8 cellular contexts compared by ENCODE assay signal in genomic region chr5:107248065-107248695, GRCh38.
DNase-seq lines count a peak whose midpoint lies in the region; ATAC-seq and TF ChIP-seq lines count a peak whose summit lies in the region.

No MANE protein-coding gene starts in this region.

- peak; percentile 63 for DNase-seq in activated effector memory CD4-positive, alpha-beta T cell treated with anti-CD3 and anti-CD28 coated beads, Interleukin-2, amount 50 U/mL, for 16 hours
- no peak for DNase-seq in activated effector memory CD4-positive, alpha-beta T cell treated with Interleukin-2 at 50 U/mL for 16 hours
- DNase-seq in SJCRH30 (peak; percentile 73 to 80), coronary artery (ENCODE audit: low spot score) (no peak), lower lobe of right lung (peak; percentile 49), testis (peak; percentile 86), uterus (no peak)

- intact Hi-C loops in lower lobe of right lung (cut with DNase I), result no loop called here
- intact Hi-C loops in testis (cut with DNase I; ENCODE audit: low total_unique reads), result no loop called here
- intact Hi-C loops in uterus (cut with DNase I; ENCODE audit: low total_unique reads), result no loop called here

- ATAC-seq in HG03460 (IDR thresholded peaks at IDR 0.05; ENCODE audit: unreplicated experiment) (peak; percentile 52), lower lobe of right lung (peak; percentile 46 to 62)

- H3K36me3 ChIP-seq in SJCRH30, result no peaks in the 10 kb centered on the region
- no peaks in the 10 kb centered on the region for H3K36me3 ChIP-seq in lower lobe of right lung
- H3K36me3 ChIP-seq in testis (ENCODE audit: low read depth, missing control alignments), result no peaks in the 10 kb centered on the region
- no peaks in the 10 kb centered on the region for H3K36me3 ChIP-seq in uterus

- H3K4me1 ChIP-seq in SJCRH30, result peaks cover 4% of the 10 kb centered on the region
- peaks cover 2% of the 10 kb centered on the region for H3K4me1 ChIP-seq in lower lobe of right lung
- no peaks in the 10 kb centered on the region for H3K4me1 ChIP-seq in testis
- H3K4me1 ChIP-seq in uterus, result no peaks in the 10 kb centered on the region

- peak; percentile 66 for TF ChIP-seq CTCF in coronary artery (IDR thresholded peaks at IDR 0.05)
- TF ChIP-seq CTCF in lower lobe of right lung (IDR thresholded peaks at IDR 0.05), result peak; percentile 82
- peak; percentile 14 to 82 (median 47) for TF ChIP-seq CTCF in testis (IDR thresholded peaks at IDR 0.05)
- TF ChIP-seq CTCF in uterus (IDR thresholded peaks at IDR 0.05), result peak in 2 of 4 experiments; percentile 4 to 17

- H3K9me3 ChIP-seq in SJCRH30 (replicated peaks) (no peaks in the 10 kb centered on the region), lower lobe of right lung (no peaks in the 10 kb centered on the region), testis (no peaks in the 10 kb centered on the region), uterus (no peaks in the 10 kb centered on the region)

- 53 to 55% methylated on average over 10 of the region's 10 CpGs for WGBS in testis, 2 donors

- no peaks in the 10 kb centered on the region for H3K27me3 ChIP-seq in SJCRH30
- H3K27me3 ChIP-seq in lower lobe of right lung (ENCODE audit: low read depth), result no peaks in the 10 kb centered on the region
- H3K27me3 ChIP-seq in testis, result no peaks in the 10 kb centered on the region
- H3K27me3 ChIP-seq in uterus, result no peaks in the 10 kb centered on the region

- TF ChIP-seq POLR2A in testis (IDR thresholded peaks at IDR 0.05) (no peak), uterus (IDR thresholded peaks at IDR 0.05) (no peak)

- H3K27ac ChIP-seq in SJCRH30, result no peak overlapping the region
- H3K27ac ChIP-seq in coronary artery, result no peak overlapping the region
- no peak overlapping the region for H3K27ac ChIP-seq in lower lobe of right lung
- H3K27ac ChIP-seq in testis, result no peak overlapping the region
- H3K27ac ChIP-seq in uterus, result no peak overlapping the region

- H3K4me3 ChIP-seq in SJCRH30 (no peak overlapping the region), coronary artery (no peak overlapping the region), lower lobe of right lung (no peak overlapping the region), testis (no peak overlapping the region), uterus (no peak overlapping the region)

Comparison
In these comparisons a context has a peak if more than half of its experiments do, and no peak if none do; other contexts are left out.
1. DNase-seq: peak in activated effector memory CD4-positive, alpha-beta T cell treated with anti-CD3 and anti-CD28 coated beads, Interleukin-2, amount 50 U/mL, for 16 hours (single experiment), SJCRH30 (2 of 2), lower lobe of right lung (single experiment) and testis (single experiment); none in activated effector memory CD4-positive, alpha-beta T cell treated with Interleukin-2 at 50 U/mL for 16 hours (single experiment), coronary artery (single experiment) and uterus (0 of 2).